In genomic region chr1:221824025-221824424, GRCh38 we compare ENCODE assay signal across 12 cellular contexts.
DNase-seq lines count a peak whose midpoint lies in the region; ATAC-seq and TF ChIP-seq lines count a peak whose summit lies in the region.
"Had no signal": no experiment of that assay in that cellular context is flagged by ENCODE, and none has a peak within 500 bp of the region (broad histone marks: within the 10 kb centered on the region; RNA-seq: fewer than 3 reads in every experiment).

No MANE protein-coding gene starts in this region.

- H3K27ac ChIP-seq in SK-N-SH (ENCODE audit: low read depth in 2 of 2, low read length in 1 of 2) = no peak overlapping the region
- H3K27ac ChIP-seq in effector memory CD4-positive, alpha-beta T cell (ENCODE audit: insufficient read depth, low read length, poor library complexity, severe bottlenecking) = no peak overlapping the region
- H3K27ac ChIP-seq: gastroesophageal sphincter, tibial artery had no signal

- no peaks in the 10 kb centered on the region for H3K36me3 Mint-ChIP-seq in activated CD4-positive, alpha-beta memory T cell treated with anti-CD3 and anti-CD28 coated beads for 36 hours
- H3K36me3 Mint-ChIP-seq in progenitor cell of endocrine pancreas (ENCODE audit: insufficient read depth) = no peaks in the 10 kb centered on the region

- H4K20me1 ChIP-seq in SK-N-SH (ENCODE audit: insufficient read depth) = no peaks in the 10 kb centered on the region

- H2AFZ ChIP-seq in SK-N-SH (ENCODE audit: low read depth) = no peak overlapping the region

- intact Hi-C loops in activated CD4-positive, alpha-beta memory T cell treated with anti-CD3 and anti-CD28 coated beads for 36 hours (cut with micrococcal nuclease) = loop anchor here (1.0 to 2.0 kb wide), 6 partner anchors 9 to 82 kb away; partner anchors contain the start of gene DUSP10

- no peak for TF ChIP-seq EP300 in SK-N-SH (IDR thresholded peaks at IDR 0.05; ENCODE audit: borderline replicate concordance in 1 of 2, low read depth in 1 of 2, low read length in 1 of 2)

- H3K27me3 Mint-ChIP-seq in activated CD4-positive, alpha-beta memory T cell treated with anti-CD3 and anti-CD28 coated beads for 36 hours = no peaks in the 10 kb centered on the region
- H3K27me3 Mint-ChIP-seq in progenitor cell of endocrine pancreas = peaks cover 8% of the 10 kb centered on the region

- no peaks in the 10 kb centered on the region for H3K79me2 ChIP-seq in SK-N-SH (ENCODE audit: insufficient read depth)

- H3K27ac Mint-ChIP-seq in activated CD4-positive, alpha-beta memory T cell treated with anti-CD3 and anti-CD28 coated beads for 36 hours = peak overlapping the region; percentile 50
- no peak overlapping the region for H3K27ac Mint-ChIP-seq in progenitor cell of endocrine pancreas

- no peaks in the 10 kb centered on the region for H3K9me2 ChIP-seq in SK-N-SH

- 75% methylated on average over 2 of the region's 2 CpGs for WGBS in SK-N-SH (ENCODE audit: low lambda C conversion rate)

- H3K4me3 ChIP-seq in SK-N-SH (ENCODE audit: low read depth in 2 of 2, low read length in 1 of 2) = no peak overlapping the region
- no peak overlapping the region for H3K4me3 ChIP-seq in effector memory CD4-positive, alpha-beta T cell (ENCODE audit: insufficient read depth, low read depth, low read length, poor library complexity, severe bottlenecking)
- H3K4me3 ChIP-seq: gastroesophageal sphincter, tibial artery had no signal

- 0 out of 2 replicates have a peak, but pooled peaks cover under 1% of the 10 kb centered on the region for H3K9me3 ChIP-seq in SK-N-SH
- H3K9me3 ChIP-seq in effector memory CD4-positive, alpha-beta T cell (ENCODE audit: control insufficient read depth, low read length) = no peaks in the 10 kb centered on the region
- H3K9me3 ChIP-seq: gastroesophageal sphincter, tibial artery had no signal

- ATAC-seq in SK-N-SH treated with all-trans-retinoic acid at 6 μM for 48 hours (no peak; the same call in 2 of the 3 replicates), HG02678 (IDR thresholded peaks at IDR 0.05; ENCODE audit: unreplicated experiment) (peak; percentile 54)
- ATAC-seq: gastroesophageal sphincter had no signal

- peaks cover 2 to 17% of the 10 kb centered on the region in 2 experiments; a peak in 2 of 4 replicates for H3K4me1 ChIP-seq in SK-N-SH (ENCODE audit: control insufficient read depth in 1 of 2, insufficient read depth in 2 of 2, low read depth in 1 of 2, low read length in 1 of 2)
- peaks cover 7% of the 10 kb centered on the region for H3K4me1 ChIP-seq in effector memory CD4-positive, alpha-beta T cell (ENCODE audit: control insufficient read depth, insufficient read depth, low read length, poor library complexity, severe bottlenecking)
- H3K4me1 ChIP-seq: gastroesophageal sphincter, tibial artery had no signal

- TF ChIP-seq RAD21 in SK-N-SH (IDR thresholded peaks at IDR 0.05; ENCODE audit: low read length) = no peak

- H3K4me3 Mint-ChIP-seq in activated CD4-positive, alpha-beta memory T cell treated with anti-CD3 and anti-CD28 coated beads for 36 hours = no peak overlapping the region
- H3K4me3 Mint-ChIP-seq in progenitor cell of endocrine pancreas (ENCODE audit: low read depth) = no peak overlapping the region

- CTCF ChIA-PET in SK-N-SH (lab: Yijun Ruan, JAX) = no interaction called here
- CTCF ChIA-PET in activated CD4-positive, alpha-beta memory T cell treated with anti-CD3 and anti-CD28 coated beads for 36 hours (lab: Charles Lee) = interaction anchor here (2.0 kb wide), 1 partner anchor 27 kb away, joined by 4 read pairs; no protein-coding TSS in a partner anchor

- no peaks in the 10 kb centered on the region for H3F3A ChIP-seq in SK-N-SH (replicated peaks; ENCODE audit: insufficient read depth)

- H3K4me1 Mint-ChIP-seq in activated CD4-positive, alpha-beta memory T cell treated with anti-CD3 and anti-CD28 coated beads for 36 hours (ENCODE audit: low read depth) = peaks cover 55% of the 10 kb centered on the region
- no peaks in the 10 kb centered on the region for H3K4me1 Mint-ChIP-seq in progenitor cell of endocrine pancreas (ENCODE audit: low read depth)

- no peak for TF ChIP-seq CTCF in SK-N-SH (IDR thresholded peaks at IDR 0.05)
- no peak for TF ChIP-seq CTCF in progenitor cell of endocrine pancreas (IDR thresholded peaks at IDR 0.05; ENCODE audit: unreplicated experiment)

- no peaks in the 10 kb centered on the region for H3K9me3 Mint-ChIP-seq in activated CD4-positive, alpha-beta memory T cell treated with anti-CD3 and anti-CD28 coated beads for 36 hours
- no peaks in the 10 kb centered on the region for H3K9me3 Mint-ChIP-seq in progenitor cell of endocrine pancreas (ENCODE audit: low read depth)

- H3K9ac ChIP-seq in SK-N-SH = no peak overlapping the region

- POLR2A ChIA-PET in SK-N-SH (lab: Yijun Ruan, JAX) = no interaction called here
- POLR2A ChIA-PET in activated CD4-positive, alpha-beta memory T cell treated with anti-CD3 and anti-CD28 coated beads for 36 hours (lab: Charles Lee) = interaction anchor here (0.7 kb wide), 1 partner anchor 82 kb away, joined by 3 read pairs; the partner anchor contains the start of gene DUSP10

- no peaks in the 10 kb centered on the region for H3K36me3 ChIP-seq in SK-N-SH (replicated peaks in 1 of 2; ENCODE audit: control insufficient read depth in 1 of 2, insufficient read depth in 2 of 2, low read length in 1 of 2)
- H3K36me3 ChIP-seq in effector memory CD4-positive, alpha-beta T cell (ENCODE audit: control insufficient read depth, insufficient read depth, low read length) = no peaks in the 10 kb centered on the region
- H3K36me3 ChIP-seq: gastroesophageal sphincter, tibial artery had no signal

- H3K4me2 ChIP-seq in SK-N-SH = no peak overlapping the region

- DNase-seq in SK-N-SH = no peak
- DNase-seq in activated CD4-positive, alpha-beta memory T cell treated with anti-CD3 and anti-CD28 coated beads for 36 hours = peak; percentile 71
- peak; percentile 96 for DNase-seq in kidney tubule cell (ENCODE audit: low spot score)
- no peak for DNase-seq in progenitor cell of endocrine pancreas (ENCODE audit: low spot score, unreplicated experiment)
- no peak for DNase-seq in hypothalamus (lab: John Stamatoyannopoulos, UW)
- no peak for DNase-seq in effector memory CD4-positive, alpha-beta T cell
- DNase-seq: NCI-H1417, SIG-M5, tibial artery had no signal

- H3K27me3 ChIP-seq in SK-N-SH (ENCODE audit: insufficient read depth) = no peaks in the 10 kb centered on the region
- H3K27me3 ChIP-seq in effector memory CD4-positive, alpha-beta T cell (replicated peaks; ENCODE audit: control insufficient read depth, insufficient read depth, low read length, poor library complexity, severe bottlenecking) = no peaks in the 10 kb centered on the region
- H3K27me3 ChIP-seq: gastroesophageal sphincter, tibial artery had no signal

TF ChIP-seq in SK-N-SH, 30 proteins besides CTCF, POLR2A, EP300 and RAD21:
- TF ChIP-seq NRF1 (IDR thresholded peaks at IDR 0.05; ENCODE audit: low read depth, low read length) = no peak
- 0 out of 2 replicates have a peak, but pooled peaks have one; percentile 4 for TF ChIP-seq JUND (IDR thresholded peaks at IDR 0.05)
- TF ChIP-seq MEF2A (IDR thresholded peaks at IDR 0.05; ENCODE audit: borderline replicate concordance, low read depth) = no peak
- no peak for TF ChIP-seq GATA2 (CRISPR knock-in tag; IDR thresholded peaks at IDR 0.05)
- no peak for TF ChIP-seq FOXJ3 (CRISPR knock-in tag; IDR thresholded peaks at IDR 0.05)
- no peak for TF ChIP-seq YY1 (IDR thresholded peaks at IDR 0.05; ENCODE audit: low read depth)
- TF ChIP-seq USF2 (IDR thresholded peaks at IDR 0.05; ENCODE audit: borderline replicate concordance, low read depth, low read length) = no peak
- no peak for TF ChIP-seq MXI1 (IDR thresholded peaks at IDR 0.05; ENCODE audit: low read depth, low read length)

TF ChIP-seq in SK-N-SH treated with all-trans-retinoic acid at 6 μM for 48 hours, 23 proteins besides CTCF, POLR2A, EP300 and RAD21 (continues in another document):
- no peak for TF ChIP-seq TCF4 (CRISPR knock-in tag; IDR thresholded peaks at IDR 0.05; ENCODE audit: borderline replicate concordance)
- TF ChIP-seq GLIS3 (CRISPR knock-in tag; IDR thresholded peaks at IDR 0.05) = no peak
- TF ChIP-seq ZFP3 (CRISPR knock-in tag; IDR thresholded peaks at IDR 0.05) = no peak
- no peak for TF ChIP-seq ZNF565 (CRISPR knock-in tag; conservative IDR thresholded peaks at IDR 0.05; ENCODE audit: low read depth)
- TF ChIP-seq ZFP30 (CRISPR knock-in tag; IDR thresholded peaks at IDR 0.05) = no peak
- no peak for TF ChIP-seq ARNTL (CRISPR knock-in tag; IDR thresholded peaks at IDR 0.05; ENCODE audit: borderline replicate concordance, low read depth)
- no peak for TF ChIP-seq CSDC2 (CRISPR knock-in tag; IDR thresholded peaks at IDR 0.05)
- no peak for TF ChIP-seq ESRRG (CRISPR knock-in tag; IDR thresholded peaks at IDR 0.05)
- no peak for TF ChIP-seq PPARA (CRISPR knock-in tag; IDR thresholded peaks at IDR 0.05; ENCODE audit: borderline replicate concordance)
- no peak for TF ChIP-seq SNAI2 (CRISPR knock-in tag; IDR thresholded peaks at IDR 0.05)
- TF ChIP-seq ISL1 (CRISPR knock-in tag; IDR thresholded peaks at IDR 0.05) = no peak
- TF ChIP-seq PATZ1 (CRISPR knock-in tag; IDR thresholded peaks at IDR 0.05; ENCODE audit: borderline replicate concordance) = no peak
- TF ChIP-seq RARB (CRISPR knock-in tag; IDR thresholded peaks at IDR 0.05) = no peak
- no peak for TF ChIP-seq OSR1 (CRISPR knock-in tag; IDR thresholded peaks at IDR 0.05)

Comparison
In these comparisons a context has a peak if more than half of its experiments do, and no peak if none do; other contexts are left out.
1. DNase-seq: peak in activated CD4-positive, alpha-beta memory T cell treated with anti-CD3 and anti-CD28 coated beads for 36 hours (single experiment) and kidney tubule cell (single experiment); none in SK-N-SH (single experiment), progenitor cell of endocrine pancreas (single experiment), hypothalamus (0 of 51) and effector memory CD4-positive, alpha-beta T cell (0 of 3).